ENCODE assay signal across 22 cellular contexts in genomic region chr7:2701406-2701805, GRCh38. TPM values are rescaled to one million over a fixed set of nuclear protein-coding genes. Genes with fewer than 3 reads are reported as not detected.
"Had no signal": no experiment of that assay in that cellular context is flagged by ENCODE, and none has a peak within 500 bp of the region (broad histone marks: within the 10 kb centered on the region; RNA-seq: fewer than 3 reads in every experiment).

No MANE protein-coding gene starts in this region.

- H3K4me1 ChIP-seq: adrenal gland, gastroesophageal sphincter had no signal

- H3K4me2 ChIP-seq: neural progenitor cell had no signal

- H3K27ac ChIP-seq: adrenal gland, epithelial cell of prostate, gastroesophageal sphincter, heart right ventricle, neural progenitor cell, ovary, skin epidermis had no signal

- H3K27me3 Mint-ChIP-seq: activated CD4-positive, alpha-beta memory T cell treated with anti-CD3 and anti-CD28 coated beads for 36 hours; activated CD4-positive, alpha-beta T cell treated with anti-CD3 and anti-CD28 coated beads for 36 hours; type B pancreatic cell had no signal

- H3K4me3 ChIP-seq: adrenal gland, gastroesophageal sphincter, heart right ventricle, neural progenitor cell, ovary, skin epidermis had no signal

- H3K36me3 ChIP-seq: adrenal gland, gastroesophageal sphincter, heart right ventricle, neural progenitor cell, ovary had no signal

- H3K9ac ChIP-seq: neural progenitor cell had no signal

- H3K27ac Mint-ChIP-seq: activated CD4-positive, alpha-beta memory T cell treated with anti-CD3 and anti-CD28 coated beads for 36 hours; activated CD4-positive, alpha-beta T cell treated with anti-CD3 and anti-CD28 coated beads for 36 hours; neural progenitor cell had no signal

- H2AFZ ChIP-seq: neural progenitor cell had no signal

- H3K4me3 Mint-ChIP-seq: activated CD4-positive, alpha-beta memory T cell treated with anti-CD3 and anti-CD28 coated beads for 36 hours; activated CD4-positive, alpha-beta T cell treated with anti-CD3 and anti-CD28 coated beads for 36 hours; activated T-cell treated with anti-CD3 and anti-CD28 coated beads, Interleukin-2, amount 50 U/mL, for 4 hours; neural progenitor cell; type B pancreatic cell had no signal

- H3K36me3 Mint-ChIP-seq: activated CD4-positive, alpha-beta memory T cell treated with anti-CD3 and anti-CD28 coated beads for 36 hours; naive B cell; neural progenitor cell; type B pancreatic cell had no signal

- H3K9me3 Mint-ChIP-seq: activated CD4-positive, alpha-beta memory T cell treated with anti-CD3 and anti-CD28 coated beads for 36 hours; activated T-cell treated with anti-CD3 and anti-CD28 coated beads, Interleukin-2, amount 50 U/mL, for 4 hours; naive B cell; neural progenitor cell; type B pancreatic cell had no signal

- DNase-seq: activated CD4-positive, alpha-beta memory T cell treated with anti-CD3 and anti-CD28 coated beads for 36 hours; activated CD4-positive, alpha-beta T cell treated with anti-CD3 and anti-CD28 coated beads for 36 hours; activated effector memory CD4-positive, alpha-beta T cell treated with Interleukin-2 at 50 U/mL for 16 hours; activated naive CD4-positive, alpha-beta T cell treated with anti-CD3 and anti-CD28 coated beads, Interleukin-2, amount 50 U/mL, for 16 hours; activated T-cell treated with anti-CD3 and anti-CD28 coated beads, Interleukin-2, amount 50 U/mL, for 4 hours; central memory CD4-positive, alpha-beta T cell; effector memory CD4-positive, alpha-beta T cell; left colon; naive B cell; stimulated activated CD4-positive, alpha-beta T cell treated with anti-CD3 and anti-CD28 coated beads, Interleukin-15, amount 100 ng/mL, for 24 hours; stimulated activated CD4-positive, alpha-beta T cell treated with anti-CD3 and anti-CD28 coated beads, Interleukin-4, amount 100 ng/mL, for 1 hour; stimulated activated naive CD4-positive, alpha-beta T cell treated with Interleukin-2 at 50 U/mL for 16 hours; T-helper 17 cell had no signal

- H3K27me3 ChIP-seq: adrenal gland, neural progenitor cell, ovary had no signal

- ATAC-seq: activated CD4-positive, alpha-beta T cell treated with anti-CD3 and anti-CD28 coated beads for 36 hours; activated T-cell treated with anti-CD3 and anti-CD28 coated beads, Interleukin-2, amount 50 U/mL, for 4 hours; left colon; T-helper 17 cell had no signal

- H3K9me3 ChIP-seq: adrenal gland, gastroesophageal sphincter, ovary had no signal

RNA-seq across cellular contexts. Expression of gene AMZ1, which starts 13.4 kb away (rescaled TPM):
- total RNA-seq: lung microvascular endothelial cell had no signal
